Comparison of ENCODE assay signal across 28 cellular contexts in the genomic region with DNA sequence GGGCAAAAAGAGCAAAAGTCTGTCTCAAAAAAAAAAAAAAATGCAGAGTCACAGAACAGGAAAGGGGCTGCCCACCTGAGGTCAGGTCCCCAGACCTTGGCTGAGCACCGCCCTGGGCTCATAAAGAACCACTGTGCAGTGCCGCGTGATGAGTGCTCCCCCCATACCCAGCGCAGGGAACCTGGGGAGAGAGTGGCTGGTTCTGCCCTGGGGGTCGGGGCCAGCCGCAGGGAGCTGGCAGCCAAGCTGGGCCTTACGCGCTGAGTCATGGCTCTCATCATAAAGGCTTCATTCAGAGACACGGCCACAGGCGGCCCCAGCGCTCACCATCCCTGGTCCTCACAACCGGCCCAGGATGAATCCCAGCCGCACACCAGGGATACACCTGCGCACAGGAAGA.
DNase-seq lines count a peak whose midpoint lies in the region; ATAC-seq, FAIRE-seq and TF ChIP-seq lines count a peak whose summit lies in the region.
"Had no signal": no experiment of that assay in that cellular context is flagged by ENCODE, and none has a peak within 500 bp of the region (broad histone marks: within the 10 kb centered on the region; RNA-seq: fewer than 3 reads in every experiment).

No MANE protein-coding gene starts in this region.

- FAIRE-seq in kidney (lab: Jason Lieb, UNC), result no peak

- intact Hi-C loops in colonic mucosa (cut with DNase I), result no loop called here
- intact Hi-C loops in kidney (cut with DNase I), result no loop called here

- H3K4me3 Mint-ChIP-seq in stimulated activated effector memory CD8-positive, alpha-beta T cell treated with anti-CD3 and anti-CD28 coated beads, Interleukin-12 subunit alpha, Interleukin-12 subunit beta, amount 100 ng/mL, for 72 hours, result no peak overlapping the region
- H3K4me3 Mint-ChIP-seq: CD4-positive, alpha-beta T cell; immature natural killer cell; natural killer cell; stimulated activated naive CD8-positive, alpha-beta T cell treated with anti-CD3 and anti-CD28 coated beads, Interleukin-15, amount 100 ng/mL, for 72 hours had no signal

- no peak for ATAC-seq in stimulated activated effector memory CD8-positive, alpha-beta T cell treated with anti-CD3 and anti-CD28 coated beads, Interleukin-12 subunit alpha, Interleukin-12 subunit beta, amount 100 ng/mL, for 72 hours
- ATAC-seq in GM18870 (IDR thresholded peaks at IDR 0.05; ENCODE audit: unreplicated experiment), result no peak
- ATAC-seq: natural killer cell; stimulated activated naive CD8-positive, alpha-beta T cell treated with anti-CD3 and anti-CD28 coated beads, Interleukin-15, amount 100 ng/mL, for 72 hours had no signal

- H3K36me3 Mint-ChIP-seq in stimulated activated effector memory CD8-positive, alpha-beta T cell treated with anti-CD3 and anti-CD28 coated beads, Interleukin-12 subunit alpha, Interleukin-12 subunit beta, amount 100 ng/mL, for 72 hours, result no peaks in the 10 kb centered on the region
- H3K36me3 Mint-ChIP-seq: immature natural killer cell, natural killer cell had no signal

- H3K4me1 ChIP-seq in colonic mucosa (no peaks in the 10 kb centered on the region), kidney (ENCODE audit: control insufficient read depth in 1 of 2, insufficient read depth in 1 of 2, low read depth in 1 of 2, low read length in 2 of 2) (peaks cover 7 to 8% of the 10 kb centered on the region in 2 donors)
- H3K4me1 ChIP-seq: sigmoid colon, transverse colon had no signal

- H3K9ac ChIP-seq in colonic mucosa (ENCODE audit: low read depth in 2 of 2, low read length in 2 of 2) (no peak overlapping the region), kidney (ENCODE audit: low read length in 2 of 2) (no peak overlapping the region)
- H3K9ac ChIP-seq: GM23248 had no signal

- H3K9me3 ChIP-seq in colonic mucosa, result no peaks in the 10 kb centered on the region
- H3K9me3 ChIP-seq in kidney (ENCODE audit: control insufficient read depth in 1 of 2, low read length in 2 of 2), result no peaks in the 10 kb centered on the region
- H3K9me3 ChIP-seq: left ventricle myocardium inferior, sigmoid colon, transverse colon had no signal

- no peak for TF ChIP-seq CTCF in colonic mucosa (IDR thresholded peaks at IDR 0.05)
- TF ChIP-seq CTCF in kidney (IDR thresholded peaks at IDR 0.05; ENCODE audit: borderline replicate concordance, extremely low read depth, insufficient read depth), result no peak

- H3K4me3 ChIP-seq in colonic mucosa, result no peak overlapping the region
- H3K4me3 ChIP-seq in kidney (ENCODE audit: low read length in 2 of 2), result no peak overlapping the region
- H3K4me3 ChIP-seq: GM23248, left ventricle myocardium inferior, sigmoid colon, transverse colon had no signal

- H3K27ac ChIP-seq in angular gyrus (ENCODE audit: low read depth, low read length), result peak overlapping the region; percentile 37
- peak overlapping the region; percentile 32 for H3K27ac ChIP-seq in layer of hippocampus (ENCODE audit: low read depth, low read length)
- no peak overlapping the region for H3K27ac ChIP-seq in colonic mucosa
- H3K27ac ChIP-seq in kidney (ENCODE audit: low read depth in 2 of 2, low read length in 2 of 2), result no peak overlapping the region
- H3K27ac ChIP-seq: brain microvascular endothelial cell, GM23248, left ventricle myocardium inferior, sigmoid colon, transverse colon had no signal

- H3K27me3 ChIP-seq in layer of hippocampus (ENCODE audit: control insufficient read depth, insufficient read depth, low read length) (no peaks in the 10 kb centered on the region), colonic mucosa (no peaks in the 10 kb centered on the region)
- H3K27me3 ChIP-seq: brain microvascular endothelial cell had no signal

- no peaks in the 10 kb centered on the region for H3K9me3 Mint-ChIP-seq in stimulated activated effector memory CD8-positive, alpha-beta T cell treated with anti-CD3 and anti-CD28 coated beads, Interleukin-12 subunit alpha, Interleukin-12 subunit beta, amount 100 ng/mL, for 72 hours
- H3K9me3 Mint-ChIP-seq: CD4-positive, alpha-beta T cell; immature natural killer cell; natural killer cell; stimulated activated naive CD8-positive, alpha-beta T cell treated with anti-CD3 and anti-CD28 coated beads, Interleukin-15, amount 100 ng/mL, for 72 hours had no signal

- H3K4me1 Mint-ChIP-seq in stimulated activated effector memory CD8-positive, alpha-beta T cell treated with anti-CD3 and anti-CD28 coated beads, Interleukin-12 subunit alpha, Interleukin-12 subunit beta, amount 100 ng/mL, for 72 hours, result peaks cover 36% of the 10 kb centered on the region

- peak overlapping the region; percentile 32 for H3K27ac Mint-ChIP-seq in stimulated activated effector memory CD8-positive, alpha-beta T cell treated with anti-CD3 and anti-CD28 coated beads, Interleukin-12 subunit alpha, Interleukin-12 subunit beta, amount 100 ng/mL, for 72 hours
- H3K27ac Mint-ChIP-seq: CD4-positive, alpha-beta T cell; immature natural killer cell had no signal

- H3K36me3 ChIP-seq in colonic mucosa, result no peaks in the 10 kb centered on the region
- no peaks in the 10 kb centered on the region for H3K36me3 ChIP-seq in kidney (ENCODE audit: control insufficient read depth in 1 of 2, insufficient read depth in 2 of 2, low read length in 2 of 2)
- H3K36me3 ChIP-seq: brain microvascular endothelial cell, left ventricle myocardium inferior, sigmoid colon, transverse colon had no signal

- DNase-seq in GDM1 (lab: John Stamatoyannopoulos, UW) (peak; percentile 6), SKM-1 (lab: John Stamatoyannopoulos, UW; ENCODE audit: unreplicated experiment) (no peak), colonic mucosa (no peak), kidney (no peak)
- no peak for DNase-seq in stimulated activated effector memory CD8-positive, alpha-beta T cell treated with anti-CD3 and anti-CD28 coated beads, Interleukin-12 subunit alpha, Interleukin-12 subunit beta, amount 100 ng/mL, for 72 hours (ENCODE audit: low spot score in 2 of 2)
- DNase-seq: activated CD4-positive, CD25-positive, alpha-beta regulatory T cell treated with anti-CD3 and anti-CD28 coated beads, Interleukin-2, amount 50 U/mL, for 72 hours; activated gamma-delta T cell treated with Interleukin-2 at 50 U/mL for 16 hours; activated T-cell treated with anti-CD3 and anti-CD28 coated beads, Interleukin-2, amount 50 U/mL, for 1 hour; brain microvascular endothelial cell; CD4-positive, alpha-beta T cell; DMS153; effector memory CD4-positive, alpha-beta T cell; erythroblast; GF-D8; GM23248; immature natural killer cell; left ventricle myocardium inferior; natural killer cell; NCI-H1092 treated with DMSO at 0.1 percent for 48 hours; NCI-H2081; NCI-H446; Right ventricle myocardium superior; sigmoid colon; stimulated activated naive CD8-positive, alpha-beta T cell treated with anti-CD3 and anti-CD28 coated beads, Interleukin-15, amount 100 ng/mL, for 72 hours; transverse colon had no signal

Comparison
In these comparisons a context has a peak if more than half of its experiments do, and no peak if none do; other contexts are left out.
1. H3K27ac ChIP-seq: peak in angular gyrus (single experiment) and layer of hippocampus (single experiment); none in colonic mucosa (single experiment) and kidney (0 of 2).